ENCODE assay signal across 1 cellular context in the genomic region with DNA sequence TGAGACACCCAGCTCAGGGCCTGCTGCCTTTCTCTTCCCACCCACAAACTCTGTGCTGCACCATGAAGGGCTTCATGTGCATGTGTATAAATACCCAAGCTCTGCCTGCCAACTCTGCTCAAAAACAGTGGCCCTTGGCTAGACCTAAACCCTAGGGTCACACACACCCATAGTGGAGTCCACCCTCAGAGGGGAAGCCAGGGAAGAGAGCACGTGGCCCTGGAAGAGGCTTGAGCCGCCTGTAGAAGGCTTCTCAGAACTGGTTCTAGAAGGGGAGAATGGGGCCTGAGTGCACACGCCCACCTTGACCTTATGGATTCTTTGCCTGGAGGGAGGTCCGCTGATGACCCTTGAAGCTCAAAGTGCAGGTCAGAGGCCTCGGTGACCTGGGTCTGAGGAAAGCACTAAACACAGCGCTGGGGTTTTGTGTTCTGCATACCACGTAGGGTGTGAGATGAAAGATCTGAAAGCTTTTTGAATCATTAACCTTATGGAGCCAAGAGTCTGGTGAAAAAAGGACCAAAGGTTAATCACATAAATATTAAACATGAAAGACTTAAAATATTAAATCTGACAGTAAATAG.
TF ChIP-seq lines count a peak whose summit lies in the region.

No MANE protein-coding gene starts in this region.

TF ChIP-seq in HepG2, 621 proteins besides CTCF, POLR2A, EP300 and RAD21 (continued from another document):
- TF ChIP-seq PREB (CRISPR knock-in tag; IDR thresholded peaks at IDR 0.05) (no peak), ZNF446 (CRISPR knock-in tag; IDR thresholded peaks at IDR 0.05) (no peak), ATF6 (CRISPR knock-in tag; conservative IDR thresholded peaks at IDR 0.05) (no peak), MEIS2 (CRISPR knock-in tag; IDR thresholded peaks at IDR 0.05) (no peak), ZBTB38 (CRISPR knock-in tag; IDR thresholded peaks at IDR 0.05) (no peak), SAP130 (CRISPR knock-in tag; IDR thresholded peaks at IDR 0.05; ENCODE audit: low read depth) (no peak), NCOR1 (IDR thresholded peaks at IDR 0.05; ENCODE audit: borderline replicate concordance, low read length) (peak; percentile 73; the same call in 1 of the 2 replicates), ARID5B (CRISPR knock-in tag; IDR thresholded peaks at IDR 0.05) (0 out of 2 replicates have a peak, but pooled peaks have one; percentile 14), ZNF44 (CRISPR knock-in tag; IDR thresholded peaks at IDR 0.05) (no peak), SALL1 (CRISPR knock-in tag; IDR thresholded peaks at IDR 0.05) (peak; percentile 25; the same call in 1 of the 2 replicates), MEF2D (CRISPR knock-in tag; IDR thresholded peaks at IDR 0.05) (no peak), ZC3H4 (CRISPR knock-in tag; IDR thresholded peaks at IDR 0.05; ENCODE audit: borderline replicate concordance) (no peak), NR2F1 (CRISPR knock-in tag; IDR thresholded peaks at IDR 0.05) (peak; percentile 40 to 75; a peak in 3 of 4 replicates), GMEB1 (CRISPR knock-in tag; IDR thresholded peaks at IDR 0.05; ENCODE audit: borderline replicate concordance) (no peak), GLI4 (CRISPR knock-in tag; IDR thresholded peaks at IDR 0.05; ENCODE audit: borderline replicate concordance) (no peak), NR2F2 (IDR thresholded peaks at IDR 0.05; ENCODE audit: borderline replicate concordance, low read depth) (peak; percentile 85), NR2F6 (IDR thresholded peaks at IDR 0.05) (peak; percentile 72), NR2F6 (CRISPR knock-in tag; IDR thresholded peaks at IDR 0.05) (peak; percentile 66)
- TF ChIP-seq, protein P1, sequence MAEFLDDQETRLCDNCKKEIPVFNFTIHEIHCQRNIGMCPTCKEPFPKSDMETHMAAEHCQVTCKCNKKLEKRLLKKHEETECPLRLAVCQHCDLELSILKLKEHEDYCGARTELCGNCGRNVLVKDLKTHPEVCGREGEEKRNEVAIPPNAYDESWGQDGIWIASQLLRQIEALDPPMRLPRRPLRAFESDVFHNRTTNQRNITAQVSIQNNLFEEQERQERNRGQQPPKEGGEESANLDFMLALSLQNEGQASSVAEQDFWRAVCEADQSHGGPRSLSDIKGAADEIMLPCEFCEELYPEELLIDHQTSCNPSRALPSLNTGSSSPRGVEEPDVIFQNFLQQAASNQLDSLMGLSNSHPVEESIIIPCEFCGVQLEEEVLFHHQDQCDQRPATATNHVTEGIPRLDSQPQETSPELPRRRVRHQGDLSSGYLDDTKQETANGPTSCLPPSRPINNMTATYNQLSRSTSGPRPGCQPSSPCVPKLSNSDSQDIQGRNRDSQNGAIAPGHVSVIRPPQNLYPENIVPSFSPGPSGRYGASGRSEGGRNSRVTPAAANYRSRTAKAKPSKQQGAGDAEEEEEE (CRISPR knock-in tag; IDR thresholded peaks at IDR 0.05; ENCODE audit: borderline replicate concordance) = no peak
TF ChIP-seq in HepG2: peak in this region for 13.
